8 cellular contexts compared by ENCODE assay signal in the genomic region with DNA sequence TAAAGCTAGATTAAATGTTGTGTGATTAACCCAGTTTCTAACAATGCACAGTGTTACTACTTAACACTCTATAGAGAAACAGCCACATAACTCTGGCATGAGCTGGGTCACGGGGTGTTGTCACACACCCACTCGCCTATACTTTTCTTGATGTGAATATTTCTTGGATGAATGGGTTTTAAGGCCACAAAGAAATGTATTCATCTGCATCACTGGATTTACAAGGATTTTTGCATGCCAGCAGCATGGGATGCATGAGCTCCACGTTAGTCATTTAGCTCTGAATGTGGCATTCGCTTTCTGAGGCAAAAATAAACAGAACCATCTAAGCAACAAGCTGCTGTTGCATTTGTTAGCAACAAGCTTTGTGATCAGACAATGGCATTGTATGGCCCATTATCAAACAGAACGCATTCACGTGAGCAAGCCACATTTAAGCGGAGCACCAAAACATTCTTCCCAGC.
A peak's percentile ranks its signal among the peaks of the same experiment; 100 is the strongest.
DNase-seq lines count a peak whose midpoint lies in the region; ATAC-seq and TF ChIP-seq lines count a peak whose summit lies in the region.

No MANE protein-coding gene starts in this region.

- WGBS in suprapubic skin, result 73% methylated on average over 7 of the region's 7 CpGs

- no peak for TF ChIP-seq POLR2A in suprapubic skin (IDR thresholded peaks at IDR 0.05)

- no peaks in the 10 kb centered on the region for H3K27me3 ChIP-seq in Panc1 (ENCODE audit: control insufficient read depth, insufficient read depth, low read length)
- no peaks in the 10 kb centered on the region for H3K27me3 ChIP-seq in fibroblast of lung (ENCODE audit: control insufficient read depth, insufficient read depth, low read length)
- H3K27me3 ChIP-seq in suprapubic skin, result no peaks in the 10 kb centered on the region

- peaks cover 6% of the 10 kb centered on the region for H3K4me1 Mint-ChIP-seq in T-helper 2 cell treated with Interferon-gamma antibody and Interleukin-4, amounts not matched to agents 5 μg/mL and 100 μg/mL, for 36 hours (ENCODE audit: low read depth)
- H3K4me1 Mint-ChIP-seq in activated naive CD4-positive, alpha-beta T cell treated with anti-CD3 and anti-CD28 coated beads for 36 hours (ENCODE audit: low read depth), result no peaks in the 10 kb centered on the region

- H3K4me3 Mint-ChIP-seq in T-helper 2 cell treated with Interferon-gamma antibody and Interleukin-4, amounts not matched to agents 5 μg/mL and 100 μg/mL, for 36 hours, result no peak overlapping the region
- no peak overlapping the region for H3K4me3 Mint-ChIP-seq in activated naive CD4-positive, alpha-beta T cell treated with anti-CD3 and anti-CD28 coated beads for 36 hours

- DNase-seq in GOT3 (lab: John Stamatoyannopoulos, UW) (peak; percentile 1), Panc1 (ENCODE audit: low read depth, low spot score) (peak; percentile 85), fibroblast of lung (ENCODE audit: low read depth in 2 of 2) (peak; percentile 78 to 99), retina (peak; percentile 75), suprapubic skin (ENCODE audit: low spot score in 2 of 2) (no peak)
- no peak for DNase-seq in T-helper 2 cell treated with Interferon-gamma antibody and Interleukin-4, amounts not matched to agents 5 μg/mL and 100 μg/mL, for 36 hours (ENCODE audit: low spot score)
- no peak for DNase-seq in activated naive CD4-positive, alpha-beta T cell treated with anti-CD3 and anti-CD28 coated beads for 36 hours

- intact Hi-C loops in Panc1 (cut with micrococcal nuclease; ENCODE audit: unreplicated experiment), result no loop called here
- intact Hi-C loops in activated naive CD4-positive, alpha-beta T cell treated with anti-CD3 and anti-CD28 coated beads for 36 hours (cut with micrococcal nuclease), result loop anchor here (1.0 to 2.0 kb wide), 2 partner anchors 102 to 171 kb away; no protein-coding TSS in a partner anchor

- no peaks in the 10 kb centered on the region for H4K20me1 ChIP-seq in fibroblast of lung (ENCODE audit: control insufficient read depth, extremely low read depth, insufficient read depth, low read length)

- TF ChIP-seq CTCF in Panc1 (IDR thresholded peaks at IDR 0.05) (no peak), fibroblast of lung (conservative IDR thresholded peaks at IDR 0.05 in 1 of 2, IDR thresholded peaks at IDR 0.05 in 1 of 2; ENCODE audit: low read depth in 1 of 2, low read length in 2 of 2) (no peak), suprapubic skin (IDR thresholded peaks at IDR 0.05) (no peak)

- POLR2A ChIA-PET in Panc1 (lab: Charles Lee), result interaction anchor here (0.6 kb wide), 1 partner anchor 169 kb away, joined by 6 read pairs; no protein-coding TSS in a partner anchor

- no TSS peak for BruUV-seq in Panc1 (replicated peaks; lab: Mats Ljungman, UMichigan)

- TF ChIP-seq EP300 in suprapubic skin (IDR thresholded peaks at IDR 0.05), result no peak

- no peaks in the 10 kb centered on the region for H3K9me3 ChIP-seq in Panc1 (ENCODE audit: control insufficient read depth, insufficient read depth, low read depth, low read length)
- H3K9me3 ChIP-seq in fibroblast of lung (ENCODE audit: control insufficient read depth, insufficient read depth, low read depth, low read length), result no peaks in the 10 kb centered on the region
- no peaks in the 10 kb centered on the region for H3K9me3 ChIP-seq in suprapubic skin

- no peak overlapping the region for H3K4me2 ChIP-seq in fibroblast of lung (ENCODE audit: extremely low read depth, insufficient read depth, low read length)

- H2AFZ ChIP-seq in fibroblast of lung (ENCODE audit: low read length), result no peak overlapping the region

- CTCF ChIA-PET in Panc1 (lab: Charles Lee), result interaction anchor here (0.5 to 0.6 kb wide), 2 partner anchors 40 to 163 kb away, joined by 3 to 4 read pairs; partner anchors contain the start of gene SLC25A4
- CTCF ChIA-PET in activated naive CD4-positive, alpha-beta T cell treated with anti-CD3 and anti-CD28 coated beads for 36 hours (lab: Charles Lee), result interaction anchor here (0.7 to 1.7 kb wide), 4 partner anchors 101 to 265 kb away, joined by 3 to 5 read pairs (median 4); no protein-coding TSS in a partner anchor

- no peaks in the 10 kb centered on the region for H3K9me3 Mint-ChIP-seq in T-helper 2 cell treated with Interferon-gamma antibody and Interleukin-4, amounts not matched to agents 5 μg/mL and 100 μg/mL, for 36 hours
- no peaks in the 10 kb centered on the region for H3K9me3 Mint-ChIP-seq in activated naive CD4-positive, alpha-beta T cell treated with anti-CD3 and anti-CD28 coated beads for 36 hours

- ATAC-seq in Panc1 (peak; percentile 92), HG03025 (IDR thresholded peaks at IDR 0.05; ENCODE audit: low FRiP score, unreplicated experiment) (no peak)

- H3K36me3 Mint-ChIP-seq in T-helper 2 cell treated with Interferon-gamma antibody and Interleukin-4, amounts not matched to agents 5 μg/mL and 100 μg/mL, for 36 hours (ENCODE audit: low read depth), result peaks cover 11% of the 10 kb centered on the region
- H3K36me3 Mint-ChIP-seq in activated naive CD4-positive, alpha-beta T cell treated with anti-CD3 and anti-CD28 coated beads for 36 hours (ENCODE audit: low read depth), result peaks cover 6% of the 10 kb centered on the region

- H3K4me1 ChIP-seq in Panc1 (ENCODE audit: control insufficient read depth, insufficient read depth, low read length) (peaks cover 20% of the 10 kb centered on the region), fibroblast of lung (ENCODE audit: control insufficient read depth, extremely low read depth, insufficient read depth, low read length) (peaks cover 10% of the 10 kb centered on the region), suprapubic skin (no peaks in the 10 kb centered on the region)

- H3K27ac ChIP-seq in Panc1 (ENCODE audit: low read length) (peak overlapping the region; percentile 68), fibroblast of lung (ENCODE audit: insufficient read depth, low read length) (peak overlapping the region; percentile 66), suprapubic skin (no peak overlapping the region)

- H3K36me3 ChIP-seq in Panc1 (ENCODE audit: control insufficient read depth, insufficient read depth, low read length) (no peaks in the 10 kb centered on the region), fibroblast of lung (ENCODE audit: control insufficient read depth, insufficient read depth, low read length) (peaks cover 2% of the 10 kb centered on the region), suprapubic skin (peaks cover 11% of the 10 kb centered on the region)

- H3K27me3 Mint-ChIP-seq in T-helper 2 cell treated with Interferon-gamma antibody and Interleukin-4, amounts not matched to agents 5 μg/mL and 100 μg/mL, for 36 hours (ENCODE audit: low read depth), result no peaks in the 10 kb centered on the region
- H3K27me3 Mint-ChIP-seq in activated naive CD4-positive, alpha-beta T cell treated with anti-CD3 and anti-CD28 coated beads for 36 hours (ENCODE audit: low read depth), result no peaks in the 10 kb centered on the region

- H3K9ac ChIP-seq in fibroblast of lung (ENCODE audit: insufficient read depth, low read length), result no peak overlapping the region

- in situ Hi-C loops in Panc1 (cut with HindIII; ENCODE audit: low pct_unique_long_range_greater_than_20kb, low sequenced_read_pairs), result no loop called here

- no peaks in the 10 kb centered on the region for H3K79me2 ChIP-seq in fibroblast of lung (ENCODE audit: control insufficient read depth, insufficient read depth, low read length)

- H3K27ac Mint-ChIP-seq in T-helper 2 cell treated with Interferon-gamma antibody and Interleukin-4, amounts not matched to agents 5 μg/mL and 100 μg/mL, for 36 hours, result no peak overlapping the region
- H3K27ac Mint-ChIP-seq in activated naive CD4-positive, alpha-beta T cell treated with anti-CD3 and anti-CD28 coated beads for 36 hours, result no peak overlapping the region

- H3K4me3 ChIP-seq in Panc1 (ENCODE audit: low read depth in 2 of 2, low read length in 2 of 2) (no peak overlapping the region), fibroblast of lung (replicated peaks in 1 of 4; ENCODE audit: control extremely low read depth in 1 of 4, insufficient read depth in 1 of 4, low read depth in 3 of 4, low read length in 4 of 4) (no peak overlapping the region), suprapubic skin (no peak overlapping the region)

Comparison
In these comparisons a context has a peak if more than half of its experiments do, and no peak if none do; other contexts are left out.
1. DNase-seq: peak in GOT3 (single experiment), Panc1 (single experiment), fibroblast of lung (2 of 2) and retina (single experiment); none in suprapubic skin (0 of 2), T-helper 2 cell treated with Interferon-gamma antibody and Interleukin-4, amounts not matched to agents 5 μg/mL and 100 μg/mL, for 36 hours (single experiment) and activated naive CD4-positive, alpha-beta T cell treated with anti-CD3 and anti-CD28 coated beads for 36 hours (single experiment).